Comparison of ENCODE assay signal across 8 cellular contexts in genomic region chr14:92105845-92106094, GRCh38. TPM values are rescaled to one million over a fixed set of nuclear protein-coding genes. Genes with fewer than 3 reads are reported as not detected.
DNase-seq lines count a peak whose midpoint lies in the region; ATAC-seq, FAIRE-seq and TF ChIP-seq lines count a peak whose summit lies in the region.

No MANE protein-coding gene starts in this region.

- in situ Hi-C loops in T47D (cut with HindIII; ENCODE audit: low pct_unique_long_range_greater_than_20kb, low sequenced_read_pairs): no loop called here

- no peak for FAIRE-seq in kidney (lab: Jason Lieb, UNC)

- TF ChIP-seq EP300 in stomach (IDR thresholded peaks at IDR 0.05): no peak

- no peaks in the 10 kb centered on the region for H3K27me3 ChIP-seq in stomach

- H3K9ac ChIP-seq in kidney (ENCODE audit: low read length in 2 of 2): peak overlapping the region; percentile 83 to 96

- TF ChIP-seq CTCF in kidney (IDR thresholded peaks at IDR 0.05; ENCODE audit: borderline replicate concordance, extremely low read depth, insufficient read depth) (no peak), stomach (IDR thresholded peaks at IDR 0.05) (no peak)

- no peak for TF ChIP-seq POLR2A in stomach (IDR thresholded peaks at IDR 0.05)

- peak overlapping the region; percentile 96 to 98 for H3K27ac ChIP-seq in kidney (ENCODE audit: low read depth in 2 of 2, low read length in 2 of 2)
- H3K27ac ChIP-seq in stomach: peak overlapping the region; percentile 95 to 98 (median 96)

- H3K4me1 ChIP-seq in kidney (ENCODE audit: control insufficient read depth in 1 of 2, insufficient read depth in 1 of 2, low read depth in 1 of 2, low read length in 2 of 2) (peaks cover 3 to 5% of the 10 kb centered on the region in 2 donors), stomach (peaks cover 15 to 55% (median 44%) of the 10 kb centered on the region in 4 donors)

- 0 to 1% (median 0%) methylated on average over 12 of the region's 12 CpGs for WGBS in stomach, 5 donors

- peak overlapping the region; percentile 97 to 98 for H3K4me3 ChIP-seq in kidney (ENCODE audit: low read length in 2 of 2)
- peak overlapping the region; percentile 93 to 98 (median 96) for H3K4me3 ChIP-seq in stomach

- peak; percentile 13 for ATAC-seq in HG02610 (IDR thresholded peaks at IDR 0.05; ENCODE audit: unreplicated experiment)

- H3K36me3 ChIP-seq in kidney (ENCODE audit: control insufficient read depth in 1 of 2, insufficient read depth in 2 of 2, low read length in 2 of 2) (no peaks in the 10 kb centered on the region), stomach (no peaks in the 10 kb centered on the region)

- intact Hi-C loops in kidney (cut with DNase I) (no loop called here), stomach (cut with DNase I; ENCODE audit: low total_unique reads) (no loop called here)

- H3K9me3 ChIP-seq in kidney (ENCODE audit: control insufficient read depth in 1 of 2, low read length in 2 of 2): no peaks in the 10 kb centered on the region
- no peaks in the 10 kb centered on the region for H3K9me3 ChIP-seq in stomach

- DNase-seq in activated T-cell treated with anti-CD3 and anti-CD28 coated beads for 24 hours (ENCODE audit: low read depth): peak; percentile 14
- DNase-seq in activated T-cell treated with anti-CD3 and anti-CD28 coated beads, Interleukin-2, amount 50 U/mL, for 48 hours: no peak
- peak; percentile 75 for DNase-seq in NCI-H748 treated with DMSO at 0.1 percent for 48 hours (lab: John Stamatoyannopoulos, UW)
- peak; percentile 5 to 63 for DNase-seq in T47D (ENCODE audit: low read depth in 1 of 2, low spot score in 1 of 2)
- DNase-seq in kidney: peak; percentile 87
- DNase-seq in stomach: peak; percentile 38
- no peak for DNase-seq in effector CD8-positive, alpha-beta T cell (lab: John Stamatoyannopoulos, UW)

RNA-seq across cellular contexts. Expression of gene ATXN3, which starts 0.6 kb away (rescaled TPM):
- total RNA-seq in kidney (33.6 TPM), stomach (100 to 1,000 TPM in 1 of 5 donors, 10 to 100 TPM in 3, 1 to 10 TPM in 1; 4.5 to 229 (median 31.6) TPM)
- polyA plus RNA-seq in kidney (ENCODE audit: insufficient read depth, low read depth, low replicate concordance) (17.2 TPM), stomach (10 to 100 TPM; 11.7 to 36.8 (median 18.7) TPM)

RNA-seq across cellular contexts. Expression of gene NDUFB1, which starts 15.7 kb away (rescaled TPM):
- total RNA-seq in kidney: 128 TPM
- polyA plus RNA-seq in kidney (ENCODE audit: insufficient read depth, low read depth, low replicate concordance): 1,129 TPM
- total RNA-seq in stomach: 100 to 1,000 TPM in 4 of 5 donors, 10 to 100 TPM in 1; 22.2 to 517 (median 230) TPM
- polyA plus RNA-seq in stomach: 1,000 to 10,000 TPM in 1 of 3 donors, 100 to 1,000 TPM in 2; 801 to 1,152 (median 912) TPM

RNA-seq across cellular contexts. Expression of gene CPSF2, which starts 16.0 kb away (rescaled TPM):
- total RNA-seq in kidney (51.6 TPM), stomach (10 to 100 TPM in 3 of 5 donors, 1 to 10 TPM in 2; 5.8 to 36.6 (median 24.3) TPM)
- polyA plus RNA-seq in kidney (ENCODE audit: insufficient read depth, low read depth, low replicate concordance) (12.3 TPM), stomach (1 to 10 TPM; 5.5 to 8.3 (median 7.2) TPM)

Comparison
In these comparisons a context has a peak if more than half of its experiments do, and no peak if none do; other contexts are left out.
1. DNase-seq: peak in activated T-cell treated with anti-CD3 and anti-CD28 coated beads for 24 hours (single experiment), NCI-H748 treated with DMSO at 0.1 percent for 48 hours (single experiment), T47D (2 of 2), kidney (single experiment) and stomach (single experiment); none in activated T-cell treated with anti-CD3 and anti-CD28 coated beads, Interleukin-2, amount 50 U/mL, for 48 hours (0 of 2) and effector CD8-positive, alpha-beta T cell (single experiment).